23 cellular contexts compared by ENCODE assay signal in the genomic region with DNA sequence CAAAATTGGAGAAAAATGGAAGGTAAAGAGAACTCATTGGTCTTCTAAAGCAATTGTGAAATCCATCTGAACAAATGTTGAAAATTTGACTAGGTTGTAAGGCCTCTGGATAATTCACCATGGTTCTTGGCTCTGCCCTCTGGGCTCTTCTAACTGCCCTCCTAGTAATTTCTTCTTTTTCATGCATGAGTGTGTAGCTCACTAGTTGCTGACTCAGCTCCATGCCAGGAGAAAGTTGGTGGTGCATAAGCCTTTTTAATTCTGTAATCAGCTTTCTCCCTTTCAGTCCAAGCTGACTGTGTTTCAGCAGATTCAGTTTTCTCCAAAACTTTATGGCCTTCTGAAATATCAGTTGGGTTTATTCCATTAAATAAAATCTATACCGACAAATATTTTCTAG.
"Had no signal": no experiment of that assay in that cellular context is flagged by ENCODE, and none has a peak within 500 bp of the region (broad histone marks: within the 10 kb centered on the region; RNA-seq: fewer than 3 reads in every experiment).

No MANE protein-coding gene starts in this region.

- DNase-seq: colonic mucosa; effector memory CD8-positive, alpha-beta T cell; heart left ventricle; kidney; left colon; natural killer cell; occipital lobe; ovary; posterior cingulate gyrus; psoas muscle; retina; stimulated activated CD4-positive, alpha-beta T cell treated with anti-CD3 and anti-CD28 coated beads, Interleukin-12 subunit alpha, Interleukin-12 subunit beta, amount 100 ng/mL, for 4 hours; stimulated activated CD4-positive, alpha-beta T cell treated with anti-CD3 and anti-CD28 coated beads, Interleukin-1b, Interleukin-23, amount 100 ng/mL, for 48 hours; stimulated activated CD4-positive, alpha-beta T cell treated with anti-CD3 and anti-CD28 coated beads, Interleukin-4, amount 100 ng/mL, for 24 hours; stimulated activated naive CD4-positive, alpha-beta T cell treated with Interleukin-2 at 50 U/mL for 16 hours; stomach; thyroid gland; trophoblast cell had no signal

- ATAC-seq: effector memory CD8-positive, alpha-beta T cell; heart left ventricle; left colon; natural killer cell; psoas muscle; sciatic nerve; stimulated activated effector memory CD8-positive, alpha-beta T cell treated with anti-CD3 and anti-CD28 coated beads, Interleukin-12 subunit alpha, Interleukin-12 subunit beta, amount 100 ng/mL, for 72 hours had no signal

- H3K4me3 ChIP-seq: colonic mucosa, heart left ventricle, hepatocyte, lung, ovary, psoas muscle, smooth muscle cell, stomach, thyroid gland had no signal

- H3K27ac ChIP-seq: colonic mucosa, heart left ventricle, hepatocyte, ovary, psoas muscle, stomach, thyroid gland had no signal
